Comparison of ENCODE assay signal across 1 cellular context in the genomic region with DNA sequence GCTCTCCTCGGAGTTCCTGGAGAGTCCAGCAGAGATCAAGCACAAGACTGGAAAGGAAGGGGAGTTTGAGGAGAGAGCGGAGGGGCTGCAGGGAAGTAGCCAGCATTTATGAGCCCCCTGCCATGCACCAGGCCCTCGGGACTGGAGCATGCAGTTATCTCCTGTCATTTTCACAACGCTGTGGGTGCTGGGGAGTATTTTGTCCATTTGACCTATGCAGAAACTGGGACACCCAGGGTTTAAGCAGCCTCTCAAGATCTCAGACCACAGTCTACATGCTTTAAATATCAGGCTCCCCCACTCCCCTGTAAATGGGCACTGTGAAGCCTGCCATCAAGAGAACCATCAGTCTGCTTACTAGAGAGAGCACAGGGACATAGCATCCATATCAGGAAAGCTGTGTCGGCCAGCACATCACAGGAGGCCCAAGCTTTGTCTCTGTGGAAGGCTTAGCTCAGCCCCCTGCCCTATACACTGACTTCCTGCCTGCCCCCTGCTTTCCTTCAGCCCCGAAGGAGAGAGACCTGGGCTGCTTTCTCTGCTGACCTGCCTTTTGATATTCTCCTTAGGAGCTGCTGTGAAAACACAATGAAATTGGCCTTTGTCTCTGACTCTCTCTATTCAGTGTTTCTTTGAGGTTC.
TF ChIP-seq lines count a peak whose summit lies in the region.

No MANE protein-coding gene starts in this region.

TF ChIP-seq in H1, 55 proteins besides CTCF, POLR2A, EP300 and RAD21:
- no peak for TF ChIP-seq SIX5 (IDR thresholded peaks at IDR 0.05; ENCODE audit: low read depth, low read length)
- TF ChIP-seq, protein P1, sequence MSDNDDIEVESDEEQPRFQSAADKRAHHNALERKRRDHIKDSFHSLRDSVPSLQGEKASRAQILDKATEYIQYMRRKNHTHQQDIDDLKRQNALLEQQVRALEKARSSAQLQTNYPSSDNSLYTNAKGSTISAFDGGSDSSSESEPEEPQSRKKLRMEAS (IDR thresholded peaks at IDR 0.05) = no peak
- no peak for TF ChIP-seq TBP (IDR thresholded peaks at IDR 0.05; ENCODE audit: low read depth, low read length)
- TF ChIP-seq TAF7 (optimal IDR thresholded peaks at IDR 0.05; ENCODE audit: borderline replicate concordance, low read depth, low read length) = no peak
- TF ChIP-seq, protein P2, sequence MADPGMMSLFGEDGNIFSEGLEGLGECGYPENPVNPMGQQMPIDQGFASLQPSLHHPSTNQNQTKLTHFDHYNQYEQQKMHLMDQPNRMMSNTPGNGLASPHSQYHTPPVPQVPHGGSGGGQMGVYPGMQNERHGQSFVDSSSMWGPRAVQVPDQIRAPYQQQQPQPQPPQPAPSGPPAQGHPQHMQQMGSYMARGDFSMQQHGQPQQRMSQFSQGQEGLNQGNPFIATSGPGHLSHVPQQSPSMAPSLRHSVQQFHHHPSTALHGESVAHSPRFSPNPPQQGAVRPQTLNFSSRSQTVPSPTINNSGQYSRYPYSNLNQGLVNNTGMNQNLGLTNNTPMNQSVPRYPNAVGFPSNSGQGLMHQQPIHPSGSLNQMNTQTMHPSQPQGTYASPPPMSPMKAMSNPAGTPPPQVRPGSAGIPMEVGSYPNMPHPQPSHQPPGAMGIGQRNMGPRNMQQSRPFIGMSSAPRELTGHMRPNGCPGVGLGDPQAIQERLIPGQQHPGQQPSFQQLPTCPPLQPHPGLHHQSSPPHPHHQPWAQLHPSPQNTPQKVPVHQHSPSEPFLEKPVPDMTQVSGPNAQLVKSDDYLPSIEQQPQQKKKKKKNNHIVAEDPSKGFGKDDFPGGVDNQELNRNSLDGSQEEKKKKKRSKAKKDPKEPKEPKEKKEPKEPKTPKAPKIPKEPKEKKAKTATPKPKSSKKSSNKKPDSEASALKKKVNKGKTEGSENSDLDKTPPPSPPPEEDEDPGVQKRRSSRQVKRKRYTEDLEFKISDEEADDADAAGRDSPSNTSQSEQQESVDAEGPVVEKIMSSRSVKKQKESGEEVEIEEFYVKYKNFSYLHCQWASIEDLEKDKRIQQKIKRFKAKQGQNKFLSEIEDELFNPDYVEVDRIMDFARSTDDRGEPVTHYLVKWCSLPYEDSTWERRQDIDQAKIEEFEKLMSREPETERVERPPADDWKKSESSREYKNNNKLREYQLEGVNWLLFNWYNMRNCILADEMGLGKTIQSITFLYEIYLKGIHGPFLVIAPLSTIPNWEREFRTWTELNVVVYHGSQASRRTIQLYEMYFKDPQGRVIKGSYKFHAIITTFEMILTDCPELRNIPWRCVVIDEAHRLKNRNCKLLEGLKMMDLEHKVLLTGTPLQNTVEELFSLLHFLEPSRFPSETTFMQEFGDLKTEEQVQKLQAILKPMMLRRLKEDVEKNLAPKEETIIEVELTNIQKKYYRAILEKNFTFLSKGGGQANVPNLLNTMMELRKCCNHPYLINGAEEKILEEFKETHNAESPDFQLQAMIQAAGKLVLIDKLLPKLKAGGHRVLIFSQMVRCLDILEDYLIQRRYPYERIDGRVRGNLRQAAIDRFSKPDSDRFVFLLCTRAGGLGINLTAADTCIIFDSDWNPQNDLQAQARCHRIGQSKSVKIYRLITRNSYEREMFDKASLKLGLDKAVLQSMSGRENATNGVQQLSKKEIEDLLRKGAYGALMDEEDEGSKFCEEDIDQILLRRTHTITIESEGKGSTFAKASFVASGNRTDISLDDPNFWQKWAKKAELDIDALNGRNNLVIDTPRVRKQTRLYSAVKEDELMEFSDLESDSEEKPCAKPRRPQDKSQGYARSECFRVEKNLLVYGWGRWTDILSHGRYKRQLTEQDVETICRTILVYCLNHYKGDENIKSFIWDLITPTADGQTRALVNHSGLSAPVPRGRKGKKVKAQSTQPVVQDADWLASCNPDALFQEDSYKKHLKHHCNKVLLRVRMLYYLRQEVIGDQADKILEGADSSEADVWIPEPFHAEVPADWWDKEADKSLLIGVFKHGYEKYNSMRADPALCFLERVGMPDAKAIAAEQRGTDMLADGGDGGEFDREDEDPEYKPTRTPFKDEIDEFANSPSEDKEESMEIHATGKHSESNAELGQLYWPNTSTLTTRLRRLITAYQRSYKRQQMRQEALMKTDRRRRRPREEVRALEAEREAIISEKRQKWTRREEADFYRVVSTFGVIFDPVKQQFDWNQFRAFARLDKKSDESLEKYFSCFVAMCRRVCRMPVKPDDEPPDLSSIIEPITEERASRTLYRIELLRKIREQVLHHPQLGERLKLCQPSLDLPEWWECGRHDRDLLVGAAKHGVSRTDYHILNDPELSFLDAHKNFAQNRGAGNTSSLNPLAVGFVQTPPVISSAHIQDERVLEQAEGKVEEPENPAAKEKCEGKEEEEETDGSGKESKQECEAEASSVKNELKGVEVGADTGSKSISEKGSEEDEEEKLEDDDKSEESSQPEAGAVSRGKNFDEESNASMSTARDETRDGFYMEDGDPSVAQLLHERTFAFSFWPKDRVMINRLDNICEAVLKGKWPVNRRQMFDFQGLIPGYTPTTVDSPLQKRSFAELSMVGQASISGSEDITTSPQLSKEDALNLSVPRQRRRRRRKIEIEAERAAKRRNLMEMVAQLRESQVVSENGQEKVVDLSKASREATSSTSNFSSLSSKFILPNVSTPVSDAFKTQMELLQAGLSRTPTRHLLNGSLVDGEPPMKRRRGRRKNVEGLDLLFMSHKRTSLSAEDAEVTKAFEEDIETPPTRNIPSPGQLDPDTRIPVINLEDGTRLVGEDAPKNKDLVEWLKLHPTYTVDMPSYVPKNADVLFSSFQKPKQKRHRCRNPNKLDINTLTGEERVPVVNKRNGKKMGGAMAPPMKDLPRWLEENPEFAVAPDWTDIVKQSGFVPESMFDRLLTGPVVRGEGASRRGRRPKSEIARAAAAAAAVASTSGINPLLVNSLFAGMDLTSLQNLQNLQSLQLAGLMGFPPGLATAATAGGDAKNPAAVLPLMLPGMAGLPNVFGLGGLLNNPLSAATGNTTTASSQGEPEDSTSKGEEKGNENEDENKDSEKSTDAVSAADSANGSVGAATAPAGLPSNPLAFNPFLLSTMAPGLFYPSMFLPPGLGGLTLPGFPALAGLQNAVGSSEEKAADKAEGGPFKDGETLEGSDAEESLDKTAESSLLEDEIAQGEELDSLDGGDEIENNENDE (IDR thresholded peaks at IDR 0.05; ENCODE audit: insufficient replicate concordance, low read length) = no peak
- TF ChIP-seq CBX5 (IDR thresholded peaks at IDR 0.05; ENCODE audit: low read depth, low read length) = no peak
- TF ChIP-seq NANOG (IDR thresholded peaks at IDR 0.05; ENCODE audit: insufficient read depth, low read depth, low read length, poor library complexity, severe bottlenecking) = no peak
